ENCODE assay signal across 24 cellular contexts in the genomic region with DNA sequence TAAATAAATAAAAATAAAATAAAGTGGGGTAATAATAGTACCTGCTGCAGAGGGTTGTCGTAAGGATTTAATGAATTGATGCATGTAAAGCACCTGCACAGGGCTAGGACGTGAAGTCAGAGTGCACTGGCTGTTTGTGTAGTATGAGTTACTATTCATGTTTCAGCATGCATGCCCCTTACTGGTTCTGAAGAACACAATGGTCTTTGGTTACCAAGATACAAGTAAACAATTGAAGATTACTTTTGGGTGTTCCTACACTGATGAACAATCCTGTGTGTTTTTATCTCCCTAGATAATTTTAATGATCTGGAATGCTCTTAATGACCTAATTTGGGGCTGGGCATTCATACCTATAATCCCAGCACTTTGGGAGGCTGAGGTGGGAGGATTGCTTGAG.
"Had no signal": no experiment of that assay in that cellular context is flagged by ENCODE, and none has a peak within 500 bp of the region (broad histone marks: within the 10 kb centered on the region; RNA-seq: fewer than 3 reads in every experiment).

No MANE protein-coding gene starts in this region.

- DNase-seq: activated CD4-positive, alpha-beta T cell treated with anti-CD3 and anti-CD28 coated beads for 36 hours; activated CD4-positive, alpha-beta T cell treated with anti-CD3 and anti-CD28 coated beads, Interleukin-2, amount 50 U/mL, for 48 hours; activated gamma-delta T cell treated with Interleukin-2 at 50 U/mL for 16 hours; activated T-cell treated with anti-CD3 and anti-CD28 coated beads for 4 hours; dorsolateral prefrontal cortex; erythroblast; heart left ventricle; left ventricle myocardium superior; mucosa of descending colon; naive B cell; retina; stimulated activated CD4-positive, alpha-beta T cell treated with anti-CD3 and anti-CD28 coated beads, Interleukin-12 subunit alpha, Interleukin-12 subunit beta, amount 100 ng/mL, for 4 hours; stimulated activated CD4-positive, alpha-beta T cell treated with anti-CD3 and anti-CD28 coated beads, Interleukin-1b, Interleukin-23, amount 100 ng/mL, for 48 hours; stimulated activated naive CD4-positive, alpha-beta T cell treated with Interleukin-2 at 50 U/mL for 16 hours; substantia nigra; uterus had no signal

- H3K4me1 ChIP-seq: uterus had no signal

- H3K27me3 ChIP-seq: cardiac muscle cell, dorsolateral prefrontal cortex, gastroesophageal sphincter, heart left ventricle, tibial nerve, uterus had no signal

- H3K36me3 Mint-ChIP-seq: memory B cell, naive B cell had no signal

- H3K27ac Mint-ChIP-seq: activated CD4-positive, alpha-beta T cell treated with anti-CD3 and anti-CD28 coated beads for 36 hours; activated naive CD8-positive, alpha-beta T cell; activated T-helper 1 cell treated with anti-CD3 and anti-CD28 coated beads, Interleukin-12 subunit alpha, Interleukin-12 subunit beta, Interleukin-2, Interleukin-4 antibody, amounts not matched to agents 30 ng/mL and 10 ng/mL and 1 ng/mL, durations not matched to agents 14 hours and 24 hours and 36 hours; memory B cell; T-helper 2 cell treated with Interferon-gamma antibody and Interleukin-4, amounts not matched to agents 5 μg/mL and 100 μg/mL, for 36 hours had no signal

- H3K9me3 ChIP-seq: gastroesophageal sphincter, heart left ventricle, mucosa of descending colon, tibial nerve, uterus had no signal

- H3K4me3 ChIP-seq: cardiac muscle cell, dorsolateral prefrontal cortex, gastroesophageal sphincter, heart left ventricle, mucosa of descending colon, tibial nerve, uterus had no signal

- H3K36me3 ChIP-seq: cardiac muscle cell, gastroesophageal sphincter, heart left ventricle, tibial nerve, uterus had no signal

- ATAC-seq: activated CD4-positive, alpha-beta T cell treated with anti-CD3 and anti-CD28 coated beads for 36 hours; gastroesophageal sphincter; heart left ventricle; left ventricle myocardium superior; mucosa of descending colon had no signal

- H3K4me3 Mint-ChIP-seq: activated CD4-positive, alpha-beta T cell treated with anti-CD3 and anti-CD28 coated beads for 36 hours; activated naive CD8-positive, alpha-beta T cell; activated T-helper 1 cell treated with anti-CD3 and anti-CD28 coated beads, Interleukin-12 subunit alpha, Interleukin-12 subunit beta, Interleukin-2, Interleukin-4 antibody, amounts not matched to agents 30 ng/mL and 10 ng/mL and 1 ng/mL, durations not matched to agents 14 hours and 24 hours and 36 hours; memory B cell; naive B cell; neural crest cell; T-helper 2 cell treated with Interferon-gamma antibody and Interleukin-4, amounts not matched to agents 5 μg/mL and 100 μg/mL, for 36 hours had no signal

- H3K27me3 Mint-ChIP-seq: activated CD4-positive, alpha-beta T cell treated with anti-CD3 and anti-CD28 coated beads for 36 hours; activated naive CD8-positive, alpha-beta T cell; memory B cell; naive B cell had no signal

- H3K9me3 Mint-ChIP-seq: activated T-helper 1 cell treated with anti-CD3 and anti-CD28 coated beads, Interleukin-12 subunit alpha, Interleukin-12 subunit beta, Interleukin-2, Interleukin-4 antibody, amounts not matched to agents 30 ng/mL and 10 ng/mL and 1 ng/mL, durations not matched to agents 14 hours and 24 hours and 36 hours; memory B cell; naive B cell; neural crest cell; T-helper 2 cell treated with Interferon-gamma antibody and Interleukin-4, amounts not matched to agents 5 μg/mL and 100 μg/mL, for 36 hours had no signal

- H3K27ac ChIP-seq: cardiac muscle cell, dorsolateral prefrontal cortex, gastroesophageal sphincter, heart left ventricle, tibial nerve, uterus had no signal
